8 cellular contexts compared by ENCODE assay signal in genomic region chr7:23277359-23277989, GRCh38. TPM values are rescaled to one million over a fixed set of nuclear protein-coding genes. Genes with fewer than 3 reads are reported as not detected.
DNase-seq lines count a peak whose midpoint lies in the region; ATAC-seq, FAIRE-seq and TF ChIP-seq lines count a peak whose summit lies in the region.

No MANE protein-coding gene starts in this region.

- peak; percentile 44 for ATAC-seq in left colon
- ATAC-seq in GM21515 (IDR thresholded peaks at IDR 0.05; ENCODE audit: unreplicated experiment): no peak

- H2AFZ ChIP-seq in OCI-LY1 (ENCODE audit: low read length): no peak overlapping the region; the same call in 1 of the 2 replicates

- H3K4me3 ChIP-seq in A673 (ENCODE audit: low read depth, low read length, poor library complexity, severe bottlenecking) (no peak overlapping the region), OCI-LY1 (ENCODE audit: low read depth, low read length, poor library complexity, severe bottlenecking) (no peak overlapping the region), breast epithelium (no peak overlapping the region), tibial artery (no peak overlapping the region)

- no peak overlapping the region for H3K4me2 ChIP-seq in OCI-LY1 (ENCODE audit: low read length)

- intact Hi-C loops in A673 (cut with micrococcal nuclease; ENCODE audit: unreplicated experiment): no loop called here
- intact Hi-C loops in breast epithelium (cut with DNase I; ENCODE audit: low total_unique reads): no loop called here
- intact Hi-C loops in left colon (cut with DNase I, micrococcal nuclease): no loop called here
- intact Hi-C loops in tibial artery (cut with DNase I; ENCODE audit: low total_unique reads): no loop called here

- no peak for TF ChIP-seq POLR2A in breast epithelium (IDR thresholded peaks at IDR 0.05)

- H3K9me2 ChIP-seq in OCI-LY1 (ENCODE audit: low read depth, low read length): no peaks in the 10 kb centered on the region

- BruUV-seq in A673 (replicated peaks; lab: Mats Ljungman, UMichigan): no TSS peak

- H3K27me3 ChIP-seq in A673 (replicated peaks; ENCODE audit: insufficient read depth, low read depth, low read length, poor library complexity) (no peaks in the 10 kb centered on the region), OCI-LY1 (ENCODE audit: insufficient read depth, low read length) (no peaks in the 10 kb centered on the region), breast epithelium (no peaks in the 10 kb centered on the region), tibial artery (no peaks in the 10 kb centered on the region)

- H3K9me3 ChIP-seq in A673 (ENCODE audit: low read depth, low read length, poor library complexity, severe bottlenecking) (no peaks in the 10 kb centered on the region), OCI-LY1 (ENCODE audit: low read length) (no peaks in the 10 kb centered on the region), breast epithelium (no peaks in the 10 kb centered on the region), tibial artery (no peaks in the 10 kb centered on the region)

- POLR2A ChIA-PET in A673 (lab: Charles Lee; ENCODE audit: low non-redundant PET): no interaction called here

- H3K79me2 ChIP-seq in OCI-LY1 (ENCODE audit: insufficient read depth, low read length): no peaks in the 10 kb centered on the region

- H3K4me1 ChIP-seq in A673 (ENCODE audit: insufficient read depth, low read length, poor library complexity, severe bottlenecking) (peaks cover 8% of the 10 kb centered on the region), OCI-LY1 (ENCODE audit: insufficient read depth, low read length, severe bottlenecking) (peaks cover 42% of the 10 kb centered on the region), breast epithelium (no peaks in the 10 kb centered on the region), tibial artery (no peaks in the 10 kb centered on the region)

- TF ChIP-seq CTCF in A673 (conservative IDR thresholded peaks at IDR 0.05; ENCODE audit: low read depth, low read length) (peak; percentile 84), OCI-LY1 (IDR thresholded peaks at IDR 0.05; ENCODE audit: low read length) (peak; percentile 90), breast epithelium (IDR thresholded peaks at IDR 0.05) (peak; percentile 31 to 64 (median 55)), tibial artery (IDR thresholded peaks at IDR 0.05) (peak; percentile 42 to 61)

- H3K36me3 ChIP-seq in A673 (ENCODE audit: insufficient read depth, low read length, poor library complexity, severe bottlenecking) (no peaks in the 10 kb centered on the region), OCI-LY1 (ENCODE audit: insufficient read depth, low read length) (no peaks in the 10 kb centered on the region), breast epithelium (no peaks in the 10 kb centered on the region), tibial artery (peaks cover 0 to 24% (median 0%) of the 10 kb centered on the region in 3 donors)

- H3K27ac ChIP-seq in A673 (ENCODE audit: low read depth, low read length, poor library complexity, severe bottlenecking) (no peak overlapping the region), OCI-LY1 (ENCODE audit: low read depth, low read length, poor library complexity, severe bottlenecking) (peak overlapping the region; percentile 60), breast epithelium (no peak overlapping the region), tibial artery (no peak overlapping the region)

- CTCF ChIA-PET in A673 (lab: Charles Lee): interaction anchor here (0.7 kb wide), 2 partner anchors 132 to 257 kb away, joined by 6 to 8 read pairs; no protein-coding TSS in a partner anchor

- no peaks in the 10 kb centered on the region for H4K20me1 ChIP-seq in OCI-LY1 (ENCODE audit: insufficient read depth, low read length)

- no peak overlapping the region for H3K9ac ChIP-seq in OCI-LY1 (ENCODE audit: low read length)

- peak; percentile 85 for DNase-seq in A673 (ENCODE audit: low spot score)
- DNase-seq in KG1 (lab: John Stamatoyannopoulos, UW): peak; percentile 46
- DNase-seq in breast epithelium (ENCODE audit: low spot score in 2 of 2): no peak
- DNase-seq in left colon: no peak
- DNase-seq in tibial artery: no peak

- H3F3A ChIP-seq in OCI-LY1 (ENCODE audit: insufficient read depth, low read length): peaks cover 6% of the 10 kb centered on the region; the same call in 1 of the 2 replicates

- peak; percentile 99 for FAIRE-seq in G401.6 (lab: Jason Lieb, UNC)

RNA-seq across cellular contexts. Expression of gene MALSU1, which starts 21.7 kb away (rescaled TPM):
- total RNA-seq in A673 (2021) (92.1 and 92.6 TPM in 2 replicates), breast epithelium (10 to 100 TPM; 40.3 to 48.4 (median 45.0) TPM), left colon (10 to 100 TPM; 32.3 to 35.1 TPM)

RNA-seq across cellular contexts. Expression of gene GPNMB, which starts 30.9 kb away (rescaled TPM):
- total RNA-seq in A673 (2021): 1.0 and 2.1 TPM in 2 replicates
- 100 to 1,000 TPM in 2 of 3 donors, 10 to 100 TPM in 1; 86.9 to 460 (median 335) TPM for total RNA-seq in breast epithelium
- total RNA-seq in left colon: 10 to 100 TPM; 15.0 to 67.8 TPM

Comparison
In these comparisons a context has a peak if more than half of its experiments do, and no peak if none do; other contexts are left out.
1. DNase-seq: peak in A673 (single experiment) and KG1 (single experiment); none in breast epithelium (0 of 2), left colon (0 of 2) and tibial artery (0 of 2).
2. Peak in every context shown above with its lines, with median percentiles within 50 percentile points of each other: CTCF ChIP-seq.